ENCODE assay signal across 7 cellular contexts in the genomic region with DNA sequence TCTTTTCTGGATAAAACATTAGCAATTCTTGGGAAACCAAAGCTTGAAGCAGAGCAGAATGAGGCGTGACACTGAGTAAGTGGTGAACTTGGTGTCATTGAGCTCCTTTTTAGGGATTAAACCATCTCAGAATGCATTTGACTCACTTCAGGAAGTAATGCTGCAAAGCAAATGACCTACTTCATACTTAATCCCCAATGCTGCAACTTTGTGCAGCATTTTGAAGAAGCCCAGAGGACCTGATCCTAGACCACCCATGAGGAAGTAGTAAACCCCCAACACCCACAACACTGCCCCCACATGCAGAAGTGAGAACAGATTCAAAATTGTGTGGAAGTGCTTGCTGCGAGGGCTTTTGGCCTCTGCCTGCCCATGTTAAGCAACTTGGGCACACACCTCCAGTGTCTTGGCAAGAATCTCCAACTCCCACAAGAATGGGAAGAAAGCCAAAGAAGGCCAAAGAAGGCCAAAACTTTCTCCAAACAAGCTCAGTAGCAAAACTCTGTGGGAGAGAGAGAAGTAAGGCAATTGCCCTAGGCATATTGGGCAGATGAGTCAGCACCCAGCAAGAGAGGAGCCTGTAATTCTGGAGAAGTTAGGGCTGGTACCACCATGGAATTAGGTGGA.
DNase-seq lines count a peak whose midpoint lies in the region; ATAC-seq, FAIRE-seq and TF ChIP-seq lines count a peak whose summit lies in the region.

No MANE protein-coding gene starts in this region.

- H3K4me3 Mint-ChIP-seq in WTC11 = no peak overlapping the region
- H3K4me3 Mint-ChIP-seq in activated CD4-positive, alpha-beta T cell treated with anti-CD3 and anti-CD28 coated beads, Interleukin-2, amount 10 ng/mL, durations not matched to agents 7 days and 5 days = no peak overlapping the region

- no peak for TF ChIP-seq POLR2A in GM12892 (IDR thresholded peaks at IDR 0.05; ENCODE audit: low read depth, low read length)

- peaks cover under 1% of the 10 kb centered on the region for H3K9me3 Mint-ChIP-seq in WTC11
- no peaks in the 10 kb centered on the region for H3K9me3 Mint-ChIP-seq in activated CD4-positive, alpha-beta T cell treated with anti-CD3 and anti-CD28 coated beads, Interleukin-2, amount 10 ng/mL, durations not matched to agents 7 days and 5 days

- ATAC-seq in GM18873 (IDR thresholded peaks at IDR 0.05; ENCODE audit: low FRiP score, unreplicated experiment) (no peak), WTC11 (no peak)

- no peaks in the 10 kb centered on the region for H3K27me3 Mint-ChIP-seq in WTC11 (ENCODE audit: low read depth)
- peaks cover 2% of the 10 kb centered on the region for H3K27me3 Mint-ChIP-seq in activated CD4-positive, alpha-beta T cell treated with anti-CD3 and anti-CD28 coated beads, Interleukin-2, amount 10 ng/mL, durations not matched to agents 7 days and 5 days

- H3K4me1 Mint-ChIP-seq in WTC11 = peaks cover 11% of the 10 kb centered on the region
- peaks cover 11% of the 10 kb centered on the region for H3K4me1 Mint-ChIP-seq in activated CD4-positive, alpha-beta T cell treated with anti-CD3 and anti-CD28 coated beads, Interleukin-2, amount 10 ng/mL, durations not matched to agents 7 days and 5 days

- POLR2A ChIA-PET in WTC11 (lab: Charles Lee) = interaction anchor here (0.6 to 1.1 kb wide), 2 partner anchors 52 to 173 kb away, joined by 3 read pairs; no protein-coding TSS in a partner anchor
- POLR2A ChIA-PET in activated CD4-positive, alpha-beta T cell treated with anti-CD3 and anti-CD28 coated beads, Interleukin-2, amount 10 ng/mL, durations not matched to agents 7 days and 5 days (lab: Charles Lee) = no interaction called here

- TF ChIP-seq CTCF in foreskin fibroblast (IDR thresholded peaks at IDR 0.05; ENCODE audit: low read depth, low read length) = no peak
- TF ChIP-seq CTCF in WTC11 (IDR thresholded peaks at IDR 0.05) = no peak

- CTCF ChIA-PET in WTC11 (lab: Charles Lee) = interaction anchor here (0.9 to 4.5 kb wide), 19 partner anchors 12 to 456 kb away, joined by 3 to 42 read pairs (median 3); no protein-coding TSS in a partner anchor
- CTCF ChIA-PET in activated CD4-positive, alpha-beta T cell treated with anti-CD3 and anti-CD28 coated beads, Interleukin-2, amount 10 ng/mL, durations not matched to agents 7 days and 5 days (lab: Charles Lee) = interaction anchor here (0.9 to 3.7 kb wide), 6 partner anchors 23 to 456 kb away, joined by 3 to 26 read pairs (median 3); no protein-coding TSS in a partner anchor

- H3K4me3 ChIP-seq in foreskin fibroblast (ENCODE audit: low read depth in 1 of 2, low read length in 2 of 2) = no peak overlapping the region

- no peak overlapping the region for H3K27ac Mint-ChIP-seq in WTC11
- no peak overlapping the region for H3K27ac Mint-ChIP-seq in activated CD4-positive, alpha-beta T cell treated with anti-CD3 and anti-CD28 coated beads, Interleukin-2, amount 10 ng/mL, durations not matched to agents 7 days and 5 days

- FAIRE-seq in GM12892 (lab: Jason Lieb, UNC) = peak; percentile 81
- FAIRE-seq in RCC 7860 (lab: Jason Lieb, UNC) = peak; percentile 90

- DNase-seq in GM12892 (ENCODE audit: insufficient read length) = no peak
- DNase-seq in RCC 7860 (ENCODE audit: low spot score) = peak; percentile 80
- DNase-seq in foreskin fibroblast = peak; percentile 73 to 81
- peak; percentile 85 for DNase-seq in stromal cell of bone marrow (ENCODE audit: low read depth)
- DNase-seq in WTC11 (ENCODE audit: low spot score) = no peak
- DNase-seq in activated CD4-positive, alpha-beta T cell treated with anti-CD3 and anti-CD28 coated beads, Interleukin-2, amount 10 ng/mL, durations not matched to agents 7 days and 5 days = no peak

- H3K36me3 Mint-ChIP-seq in WTC11 = peaks cover 2% of the 10 kb centered on the region
- no peaks in the 10 kb centered on the region for H3K36me3 Mint-ChIP-seq in activated CD4-positive, alpha-beta T cell treated with anti-CD3 and anti-CD28 coated beads, Interleukin-2, amount 10 ng/mL, durations not matched to agents 7 days and 5 days (ENCODE audit: low read depth)

TF ChIP-seq in WTC11, 78 proteins besides CTCF, POLR2A, EP300 and RAD21:
- TF ChIP-seq ZNF263 (CRISPR knock-in tag; IDR thresholded peaks at IDR 0.05; ENCODE audit: low read depth) (no peak), NFYB (CRISPR knock-in tag; conservative IDR thresholded peaks at IDR 0.05; ENCODE audit: low read depth) (no peak), TEAD4 (CRISPR knock-in tag; IDR thresholded peaks at IDR 0.05) (no peak), MXD4 (CRISPR knock-in tag; IDR thresholded peaks at IDR 0.05; ENCODE audit: borderline replicate concordance) (no peak)
- TF ChIP-seq, protein P1, sequence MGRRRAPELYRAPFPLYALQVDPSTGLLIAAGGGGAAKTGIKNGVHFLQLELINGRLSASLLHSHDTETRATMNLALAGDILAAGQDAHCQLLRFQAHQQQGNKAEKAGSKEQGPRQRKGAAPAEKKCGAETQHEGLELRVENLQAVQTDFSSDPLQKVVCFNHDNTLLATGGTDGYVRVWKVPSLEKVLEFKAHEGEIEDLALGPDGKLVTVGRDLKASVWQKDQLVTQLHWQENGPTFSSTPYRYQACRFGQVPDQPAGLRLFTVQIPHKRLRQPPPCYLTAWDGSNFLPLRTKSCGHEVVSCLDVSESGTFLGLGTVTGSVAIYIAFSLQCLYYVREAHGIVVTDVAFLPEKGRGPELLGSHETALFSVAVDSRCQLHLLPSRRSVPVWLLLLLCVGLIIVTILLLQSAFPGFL (CRISPR knock-in tag; IDR thresholded peaks at IDR 0.05; ENCODE audit: borderline replicate concordance) = no peak
- TF ChIP-seq, protein P2, sequence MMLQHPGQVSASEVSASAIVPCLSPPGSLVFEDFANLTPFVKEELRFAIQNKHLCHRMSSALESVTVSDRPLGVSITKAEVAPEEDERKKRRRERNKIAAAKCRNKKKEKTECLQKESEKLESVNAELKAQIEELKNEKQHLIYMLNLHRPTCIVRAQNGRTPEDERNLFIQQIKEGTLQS (CRISPR knock-in tag; conservative IDR thresholded peaks at IDR 0.05) = no peak
- TF ChIP-seq, protein P3, sequence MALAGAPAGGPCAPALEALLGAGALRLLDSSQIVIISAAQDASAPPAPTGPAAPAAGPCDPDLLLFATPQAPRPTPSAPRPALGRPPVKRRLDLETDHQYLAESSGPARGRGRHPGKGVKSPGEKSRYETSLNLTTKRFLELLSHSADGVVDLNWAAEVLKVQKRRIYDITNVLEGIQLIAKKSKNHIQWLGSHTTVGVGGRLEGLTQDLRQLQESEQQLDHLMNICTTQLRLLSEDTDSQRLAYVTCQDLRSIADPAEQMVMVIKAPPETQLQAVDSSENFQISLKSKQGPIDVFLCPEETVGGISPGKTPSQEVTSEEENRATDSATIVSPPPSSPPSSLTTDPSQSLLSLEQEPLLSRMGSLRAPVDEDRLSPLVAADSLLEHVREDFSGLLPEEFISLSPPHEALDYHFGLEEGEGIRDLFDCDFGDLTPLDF (CRISPR knock-in tag; IDR thresholded peaks at IDR 0.05) = no peak
- TF ChIP-seq, protein P4, sequence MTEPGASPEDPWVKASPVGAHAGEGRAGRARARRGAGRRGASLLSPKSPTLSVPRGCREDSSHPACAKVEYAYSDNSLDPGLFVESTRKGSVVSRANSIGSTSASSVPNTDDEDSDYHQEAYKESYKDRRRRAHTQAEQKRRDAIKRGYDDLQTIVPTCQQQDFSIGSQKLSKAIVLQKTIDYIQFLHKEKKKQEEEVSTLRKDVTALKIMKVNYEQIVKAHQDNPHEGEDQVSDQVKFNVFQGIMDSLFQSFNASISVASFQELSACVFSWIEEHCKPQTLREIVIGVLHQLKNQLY (CRISPR knock-in tag; IDR thresholded peaks at IDR 0.05) = no peak

Comparison
In these comparisons a context has a peak if more than half of its experiments do, and no peak if none do; other contexts are left out.
1. DNase-seq: peak in RCC 7860 (single experiment), foreskin fibroblast (2 of 2) and stromal cell of bone marrow (single experiment); none in GM12892 (single experiment), WTC11 (single experiment) and activated CD4-positive, alpha-beta T cell treated with anti-CD3 and anti-CD28 coated beads, Interleukin-2, amount 10 ng/mL, durations not matched to agents 7 days and 5 days (single experiment).